ENCODE assay signal across 1 cellular context in the genomic region with DNA sequence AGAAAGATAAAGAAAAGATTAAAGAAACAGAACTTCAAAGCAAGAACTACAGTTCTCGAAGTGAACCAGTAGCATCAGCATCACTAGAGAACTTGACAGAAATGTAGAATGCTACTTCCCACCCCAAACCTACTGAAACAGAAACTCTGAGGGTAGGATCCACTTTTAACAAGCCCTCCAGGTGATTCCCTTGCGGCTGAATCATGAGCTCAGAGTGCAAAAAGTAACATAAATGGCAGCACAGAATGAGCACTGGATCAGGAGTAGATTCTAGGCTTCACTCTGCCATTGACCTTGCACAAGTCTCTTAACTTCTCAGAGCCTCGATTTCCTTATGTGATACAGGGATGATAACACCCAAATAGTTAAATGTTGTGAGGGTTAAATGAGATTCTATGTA.
TF ChIP-seq lines count a peak whose summit lies in the region.

No MANE protein-coding gene starts in this region.

TF ChIP-seq in GM12891, 5 proteins besides CTCF, POLR2A, EP300 and RAD21 (continued from another document):
- TF ChIP-seq PAX5 (IDR thresholded peaks at IDR 0.05; ENCODE audit: insufficient read depth, low read length, severe bottlenecking) = no peak
- no peak for TF ChIP-seq POLR2AphosphoS5 (IDR thresholded peaks at IDR 0.05; ENCODE audit: low read depth, low read length)
